ENCODE assay signal across 8 cellular contexts in the genomic region with DNA sequence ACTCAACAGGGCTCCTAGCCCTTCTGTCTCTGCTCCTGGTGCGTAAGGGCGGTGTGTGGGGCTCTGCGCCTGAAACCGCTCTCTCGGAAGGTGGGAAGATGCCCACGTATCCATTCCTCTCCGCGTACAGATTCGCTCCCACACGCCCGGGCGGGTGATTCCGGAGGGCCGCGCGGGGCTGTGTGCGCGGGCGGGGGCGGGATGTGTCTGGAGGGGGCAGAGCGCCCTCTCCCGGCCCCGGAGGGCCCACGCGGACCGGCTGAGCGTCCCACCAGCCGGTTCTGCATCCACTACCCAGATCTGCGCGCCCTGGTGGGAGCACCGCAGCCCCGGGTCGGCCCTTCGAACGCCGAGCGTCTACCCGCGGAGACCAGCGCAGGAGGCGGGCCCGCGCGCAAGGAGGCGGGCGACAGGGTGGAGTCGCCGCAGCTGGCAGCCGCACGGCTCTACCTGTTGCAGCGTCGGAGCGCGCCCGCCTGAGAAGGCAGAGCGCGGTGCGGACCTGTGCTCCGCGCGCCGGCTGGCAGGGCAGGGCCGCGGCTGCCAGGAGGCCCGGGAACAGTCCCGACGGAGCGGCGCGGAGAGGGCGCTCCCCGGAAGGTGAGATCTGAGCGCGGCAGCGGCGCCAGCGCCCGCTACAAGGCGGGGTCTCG. TPM values are rescaled to one million over a fixed set of nuclear protein-coding genes. Genes with fewer than 3 reads are reported as not detected.
A peak's percentile ranks its signal among the peaks of the same experiment; 100 is the strongest.
DNase-seq lines count a peak whose midpoint lies in the region; ATAC-seq and TF ChIP-seq lines count a peak whose summit lies in the region.

No MANE protein-coding gene starts in this region.

- no peaks in the 10 kb centered on the region for H3K9me2 ChIP-seq in HCT116 (ENCODE audit: insufficient read depth)

- peak overlapping the region; percentile 36 for H3K27ac ChIP-seq in HCT116 (ENCODE audit: low read depth, low read length)
- no peak overlapping the region for H3K27ac ChIP-seq in mesenchymal stem cell (ENCODE audit: low read length, poor library complexity, severe bottlenecking)

- H2AFZ ChIP-seq in HCT116 (ENCODE audit: low read depth, low read length, poor library complexity, severe bottlenecking): peak overlapping the region; percentile 52
- peak overlapping the region; percentile 77 for H2AFZ ChIP-seq in mesenchymal stem cell (ENCODE audit: low read depth, low read length)

- H3K36me3 Mint-ChIP-seq in effector memory CD8-positive, alpha-beta T cell (ENCODE audit: insufficient read depth): no peaks in the 10 kb centered on the region

- TF ChIP-seq RAD21 in HCT116 (IDR thresholded peaks at IDR 0.05; ENCODE audit: low read depth): peak; percentile 76

- peaks cover 19 to 21% of the 10 kb centered on the region in 2 donors for H3K4me1 Mint-ChIP-seq in effector memory CD8-positive, alpha-beta T cell (ENCODE audit: low read depth in 2 of 2)

- TF ChIP-seq CTCF in GM10248 (IDR thresholded peaks at IDR 0.05; ENCODE audit: control extremely low read depth, extremely low read depth, low read depth, missing control alignments) (peak; percentile 71), HCT116 (IDR thresholded peaks at IDR 0.05 in 2 of 3, conservative IDR thresholded peaks at IDR 0.05 in 1 of 3; ENCODE audit: borderline replicate concordance in 1 of 3, insufficient read depth in 1 of 3, low read depth in 2 of 3, low read length in 2 of 3) (peak; percentile 61 to 73 (median 62))

- H4K20me1 ChIP-seq in HCT116 (ENCODE audit: insufficient read depth): no peaks in the 10 kb centered on the region

- no peak overlapping the region for H4K91ac ChIP-seq in mesenchymal stem cell (ENCODE audit: low read length)

- no peak overlapping the region for H3K18ac ChIP-seq in mesenchymal stem cell (ENCODE audit: low read depth in 1 of 2, low read length in 2 of 2)

- H3K9ac ChIP-seq in HCT116 (ENCODE audit: low read length) (peak overlapping the region; percentile 57), mesenchymal stem cell (ENCODE audit: low read length) (peak overlapping the region; percentile 22)

- no peak overlapping the region for H4K8ac ChIP-seq in mesenchymal stem cell (ENCODE audit: low read length)

- CTCF ChIA-PET in GM10248 (lab: Yijun Ruan, JAX) (interaction anchor here (0.6 to 1.8 kb wide), 7 partner anchors 16 to 139 kb away, joined by 3 to 19 read pairs (median 4); a partner anchor contains a TSS), HCT116 (lab: Charles Lee) (interaction anchor here (0.7 to 2.0 kb wide), 4 partner anchors 87 to 175 kb away, joined by 3 to 17 read pairs (median 5); a partner anchor contains a TSS)

- no peak overlapping the region for H3K27ac Mint-ChIP-seq in effector memory CD8-positive, alpha-beta T cell

- H3K27me3 ChIP-seq in HCT116 (ENCODE audit: insufficient read depth, low read length) (no peaks in the 10 kb centered on the region), mesenchymal stem cell (ENCODE audit: control insufficient read depth in 1 of 2, insufficient read depth in 1 of 2, low read length in 2 of 2) (peaks cover 63 to 88% of the 10 kb centered on the region in 2 experiments)

- peak; percentile 79 for DNase-seq in GM10248 (ENCODE audit: extremely low spot score)
- peak; percentile 59 for DNase-seq in HCT116 (ENCODE audit: low read depth, low spot score)
- peak; percentile 48 for DNase-seq in NCI-H1092 treated with DMSO at 0.1 percent for 48 hours (lab: John Stamatoyannopoulos, UW)
- peak; percentile 69 for DNase-seq in activated CD4-positive, alpha-beta T cell treated with anti-CD3 and anti-CD28 coated beads for 48 hours
- DNase-seq in effector memory CD8-positive, alpha-beta T cell: peak in 1 of 3 experiments; percentile 12
- peak; percentile 43 for DNase-seq in mesenchymal stem cell
- DNase-seq in stimulated activated CD8-positive, alpha-beta memory T cell treated with anti-CD3 and anti-CD28 coated beads, Interleukin-12 subunit alpha, Interleukin-12 subunit beta, amount 100 ng/mL, for 4 hours (ENCODE audit: low read depth): peak; percentile 25
- no peak for DNase-seq in NCI-H446 treated with DMSO at 0.1 percent for 48 hours (lab: John Stamatoyannopoulos, UW)

- WGBS in mesenchymal stem cell: 2% methylated on average over 71 of the region's 80 CpGs

- no peak overlapping the region for H3K23ac ChIP-seq in mesenchymal stem cell (ENCODE audit: low read length in 2 of 2)

- H3K14ac ChIP-seq in mesenchymal stem cell (ENCODE audit: low read length in 2 of 2): peak overlapping the region in 1 of 2 experiments; percentile 56

- no peak overlapping the region for H2AK5ac ChIP-seq in mesenchymal stem cell (ENCODE audit: low read length, severe bottlenecking)

- H3K9me3 ChIP-seq in HCT116 (ENCODE audit: control insufficient read depth in 1 of 2, insufficient read depth in 1 of 2, low read depth in 1 of 2, low read length in 2 of 2) (no peaks in the 10 kb centered on the region), mesenchymal stem cell (ENCODE audit: control insufficient read depth, low read length) (peaks cover 3% of the 10 kb centered on the region)

- BruUV-seq in HCT116 (replicated peaks; lab: Mats Ljungman, UMichigan): no TSS peak

- no peak overlapping the region for H2BK15ac ChIP-seq in mesenchymal stem cell (ENCODE audit: low read depth, poor library complexity, severe bottlenecking)

- intact Hi-C loops in HCT116 (cut with micrococcal nuclease): loop anchor here (1.0 kb wide), 1 partner anchor 87 kb away; no protein-coding TSS in a partner anchor

- H3K36me3 ChIP-seq in HCT116 (ENCODE audit: control insufficient read depth in 1 of 2, insufficient read depth in 2 of 2, low read length in 2 of 2) (no peaks in the 10 kb centered on the region), mesenchymal stem cell (ENCODE audit: control insufficient read depth in 1 of 2, insufficient read depth in 2 of 2, low read depth in 1 of 2, low read length in 2 of 2) (no peaks in the 10 kb centered on the region)

- H3K4me2 ChIP-seq in HCT116 (ENCODE audit: low read length) (peak overlapping the region; percentile 89), mesenchymal stem cell (ENCODE audit: low read length, poor library complexity, severe bottlenecking) (peak overlapping the region; percentile 100)

- ATAC-seq in HCT116: peak; percentile 96
- peak; percentile 68 for ATAC-seq in effector memory CD8-positive, alpha-beta T cell (replicated peaks)

- no peak overlapping the region for H2BK120ac ChIP-seq in mesenchymal stem cell (ENCODE audit: low read depth, low read length)

- TF ChIP-seq POLR2A in HCT116 (IDR thresholded peaks at IDR 0.05; ENCODE audit: borderline replicate concordance, extremely low read depth, insufficient read depth, insufficient read length): peak; percentile 43

- no peak overlapping the region for H3K4ac ChIP-seq in mesenchymal stem cell (ENCODE audit: low read depth in 1 of 2, low read length in 2 of 2)

- peak overlapping the region; percentile 26 for H2BK5ac ChIP-seq in mesenchymal stem cell (ENCODE audit: low read depth, low read length, poor library complexity, severe bottlenecking)

- no peaks in the 10 kb centered on the region for H3K79me2 ChIP-seq in HCT116 (ENCODE audit: insufficient read depth, low read length)

- no peaks in the 10 kb centered on the region for H3K79me1 ChIP-seq in mesenchymal stem cell (replicated peaks; ENCODE audit: low read length, poor library complexity, severe bottlenecking)

- H3K4me1 ChIP-seq in HCT116 (ENCODE audit: control insufficient read depth in 1 of 2, insufficient read depth in 2 of 2, low read length in 2 of 2) (peaks cover 0 to 16% of the 10 kb centered on the region in 2 experiments; a peak in 2 of 4 replicates), mesenchymal stem cell (ENCODE audit: control insufficient read depth, insufficient read depth, low read depth, low read length) (peaks cover 23% of the 10 kb centered on the region)

- POLR2A ChIA-PET in GM10248 (lab: Yijun Ruan, JAX): no interaction called here
- POLR2A ChIA-PET in HCT116 (lab: Charles Lee): no interaction called here

- H3K4me3 ChIP-seq in HCT116 (replicated peaks in 1 of 2; ENCODE audit: low read depth in 1 of 2, low read length in 2 of 2) (peak overlapping the region; percentile 49 to 73), mesenchymal stem cell (ENCODE audit: insufficient read depth in 1 of 2, low read depth in 1 of 2, low read length in 2 of 2) (peak overlapping the region; percentile 57 to 77)

- H3K4me3 Mint-ChIP-seq in effector memory CD8-positive, alpha-beta T cell: peak overlapping the region; percentile 56 to 76

- peaks cover 55 to 84% of the 10 kb centered on the region in 2 donors for H3K27me3 Mint-ChIP-seq in effector memory CD8-positive, alpha-beta T cell

- RAD21 ChIA-PET in HCT116 (lab: Charles Lee; ENCODE audit: low non-redundant PET in 1 of 2, low total read pairs in 2 of 2, uncharacterized antibody in 2 of 2, unreplicated experiment in 2 of 2): no interaction called here

- no peaks in the 10 kb centered on the region for H3K9me3 Mint-ChIP-seq in effector memory CD8-positive, alpha-beta T cell

- H2BK12ac ChIP-seq in mesenchymal stem cell (ENCODE audit: low read length in 2 of 2): no peak overlapping the region

TF ChIP-seq in HCT116, 20 proteins besides CTCF, POLR2A, EP300 and RAD21 (continues in another document):
- peak; percentile 47; the same call in 1 of the 2 replicates for TF ChIP-seq ZFX (IDR thresholded peaks at IDR 0.05)
- TF ChIP-seq SIN3A (IDR thresholded peaks at IDR 0.05; ENCODE audit: low read depth): no peak; the same call in 1 of the 2 replicates
- TF ChIP-seq CBX3 (IDR thresholded peaks at IDR 0.05; ENCODE audit: low read depth): peak; percentile 51; the same call in 1 of the 2 replicates
- no peak for TF ChIP-seq CEBPB (IDR thresholded peaks at IDR 0.05; ENCODE audit: low read depth)
- TF ChIP-seq POLR2AphosphoS5 (IDR thresholded peaks at IDR 0.05; ENCODE audit: low read depth, low read length): peak; percentile 63
- TF ChIP-seq, protein P1, sequence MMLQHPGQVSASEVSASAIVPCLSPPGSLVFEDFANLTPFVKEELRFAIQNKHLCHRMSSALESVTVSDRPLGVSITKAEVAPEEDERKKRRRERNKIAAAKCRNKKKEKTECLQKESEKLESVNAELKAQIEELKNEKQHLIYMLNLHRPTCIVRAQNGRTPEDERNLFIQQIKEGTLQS (IDR thresholded peaks at IDR 0.05): no peak
- TF ChIP-seq TCF7L2 (IDR thresholded peaks at IDR 0.05; ENCODE audit: borderline replicate concordance, extremely low read depth, insufficient read depth, insufficient read length): peak; percentile 22

RNA-seq across cellular contexts. Expression of a gene that starts 1.4 kb away (rescaled TPM):
- total RNA-seq in HCT116 (2021; ENCODE audit: unreplicated experiment): 2.2 TPM
- 0.82 and 1.2 TPM in 2 replicates for polyA plus RNA-seq in HCT116 (2012)
- polyA plus RNA-seq in mesenchymal stem cell (2013, experiment 1 of 2): 0.01 TPM
- polyA plus RNA-seq in mesenchymal stem cell (2013, experiment 2 of 2): not detected
